ENCODE assay signal across 1 cellular context in the genomic region with DNA sequence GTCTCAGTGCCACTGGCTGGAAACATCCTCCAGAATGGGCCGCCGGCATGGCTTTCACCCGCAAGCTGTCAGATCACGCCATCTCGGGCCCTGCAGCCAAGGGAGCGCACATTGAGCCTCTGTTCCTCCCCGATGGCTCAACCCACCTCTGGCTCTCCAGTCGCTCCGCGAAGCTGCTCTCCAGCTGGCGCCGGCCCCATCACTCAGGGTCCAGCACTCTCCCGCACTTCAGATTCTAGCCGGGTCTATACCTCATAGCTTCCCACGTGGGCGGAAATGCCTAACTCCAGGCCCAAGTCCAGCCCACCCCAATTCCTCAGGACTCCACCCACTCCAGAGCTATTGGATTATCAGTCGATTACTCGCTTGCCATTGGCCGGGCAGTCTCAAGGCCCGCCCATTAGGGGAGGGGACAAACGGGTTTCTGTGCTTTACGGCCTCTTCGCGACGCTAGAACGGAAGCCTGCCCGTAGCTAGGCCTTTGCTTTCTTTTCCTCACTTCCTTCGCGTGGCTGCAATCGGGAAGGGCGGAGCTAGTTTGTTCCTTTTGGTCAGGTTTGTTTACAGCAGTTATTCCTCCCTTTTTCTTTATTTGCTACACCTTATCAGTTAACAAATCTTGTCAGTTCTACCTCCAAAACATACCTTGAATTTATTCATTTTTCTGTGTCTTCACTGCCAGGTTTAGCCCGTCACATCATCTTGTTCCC.
TF ChIP-seq lines count a peak whose summit lies in the region.

A gene with protein sequence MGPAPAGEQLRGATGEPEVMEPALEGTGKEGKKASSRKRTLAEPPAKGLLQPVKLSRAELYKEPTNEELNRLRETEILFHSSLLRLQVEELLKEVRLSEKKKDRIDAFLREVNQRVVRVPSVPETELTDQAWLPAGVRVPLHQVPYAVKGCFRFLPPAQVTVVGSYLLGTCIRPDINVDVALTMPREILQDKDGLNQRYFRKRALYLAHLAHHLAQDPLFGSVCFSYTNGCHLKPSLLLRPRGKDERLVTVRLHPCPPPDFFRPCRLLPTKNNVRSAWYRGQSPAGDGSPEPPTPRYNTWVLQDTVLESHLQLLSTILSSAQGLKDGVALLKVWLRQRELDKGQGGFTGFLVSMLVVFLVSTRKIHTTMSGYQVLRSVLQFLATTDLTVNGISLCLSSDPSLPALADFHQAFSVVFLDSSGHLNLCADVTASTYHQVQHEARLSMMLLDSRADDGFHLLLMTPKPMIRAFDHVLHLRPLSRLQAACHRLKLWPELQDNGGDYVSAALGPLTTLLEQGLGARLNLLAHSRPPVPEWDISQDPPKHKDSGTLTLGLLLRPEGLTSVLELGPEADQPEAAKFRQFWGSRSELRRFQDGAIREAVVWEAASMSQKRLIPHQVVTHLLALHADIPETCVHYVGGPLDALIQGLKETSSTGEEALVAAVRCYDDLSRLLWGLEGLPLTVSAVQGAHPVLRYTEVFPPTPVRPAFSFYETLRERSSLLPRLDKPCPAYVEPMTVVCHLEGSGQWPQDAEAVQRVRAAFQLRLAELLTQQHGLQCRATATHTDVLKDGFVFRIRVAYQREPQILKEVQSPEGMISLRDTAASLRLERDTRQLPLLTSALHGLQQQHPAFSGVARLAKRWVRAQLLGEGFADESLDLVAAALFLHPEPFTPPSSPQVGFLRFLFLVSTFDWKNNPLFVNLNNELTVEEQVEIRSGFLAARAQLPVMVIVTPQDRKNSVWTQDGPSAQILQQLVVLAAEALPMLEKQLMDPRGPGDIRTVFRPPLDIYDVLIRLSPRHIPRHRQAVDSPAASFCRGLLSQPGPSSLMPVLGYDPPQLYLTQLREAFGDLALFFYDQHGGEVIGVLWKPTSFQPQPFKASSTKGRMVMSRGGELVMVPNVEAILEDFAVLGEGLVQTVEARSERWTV (minus strand): TSS at position 282 of the 710 bp plus-strand sequence. CDS start 82 bp downstream, at position 200.

TF ChIP-seq in liver, 16 proteins besides CTCF, POLR2A, EP300 and RAD21 (continued from another document):
- TF ChIP-seq ATF3 (IDR thresholded peaks at IDR 0.05), result no peak
- TF ChIP-seq EGR1 (IDR thresholded peaks at IDR 0.05; ENCODE audit: low read depth in 2 of 2), result peak in 1 of 2 donors; percentile 62
- TF ChIP-seq YY1 (IDR thresholded peaks at IDR 0.05), result peak; percentile 83
- TF ChIP-seq, protein P1, sequence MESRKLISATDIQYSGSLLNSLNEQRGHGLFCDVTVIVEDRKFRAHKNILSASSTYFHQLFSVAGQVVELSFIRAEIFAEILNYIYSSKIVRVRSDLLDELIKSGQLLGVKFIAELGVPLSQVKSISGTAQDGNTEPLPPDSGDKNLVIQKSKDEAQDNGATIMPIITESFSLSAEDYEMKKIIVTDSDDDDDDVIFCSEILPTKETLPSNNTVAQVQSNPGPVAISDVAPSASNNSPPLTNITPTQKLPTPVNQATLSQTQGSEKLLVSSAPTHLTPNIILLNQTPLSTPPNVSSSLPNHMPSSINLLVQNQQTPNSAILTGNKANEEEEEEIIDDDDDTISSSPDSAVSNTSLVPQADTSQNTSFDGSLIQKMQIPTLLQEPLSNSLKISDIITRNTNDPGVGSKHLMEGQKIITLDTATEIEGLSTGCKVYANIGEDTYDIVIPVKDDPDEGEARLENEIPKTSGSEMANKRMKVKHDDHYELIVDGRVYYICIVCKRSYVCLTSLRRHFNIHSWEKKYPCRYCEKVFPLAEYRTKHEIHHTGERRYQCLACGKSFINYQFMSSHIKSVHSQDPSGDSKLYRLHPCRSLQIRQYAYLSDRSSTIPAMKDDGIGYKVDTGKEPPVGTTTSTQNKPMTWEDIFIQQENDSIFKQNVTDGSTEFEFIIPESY (IDR thresholded peaks at IDR 0.05), result no peak
- TF ChIP-seq, protein P2, sequence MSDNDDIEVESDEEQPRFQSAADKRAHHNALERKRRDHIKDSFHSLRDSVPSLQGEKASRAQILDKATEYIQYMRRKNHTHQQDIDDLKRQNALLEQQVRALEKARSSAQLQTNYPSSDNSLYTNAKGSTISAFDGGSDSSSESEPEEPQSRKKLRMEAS (IDR thresholded peaks at IDR 0.05), result peak; percentile 97
- TF ChIP-seq TAF1 (conservative IDR thresholded peaks at IDR 0.05), result peak; percentile 98
